Comparison of ENCODE assay signal across 1 cellular context in genomic region chr22:20531404-20532181, GRCh38.
TF ChIP-seq lines count a peak whose summit lies in the region.

No MANE protein-coding gene starts in this region.

TF ChIP-seq in K562, 482 proteins besides CTCF, POLR2A, EP300 and RAD21 (continued from another document and continues in another):
- TF ChIP-seq ZBTB49 (CRISPR knock-in tag; IDR thresholded peaks at IDR 0.05; ENCODE audit: borderline replicate concordance) (0 out of 2 replicates have a peak, but pooled peaks have one; percentile 62), ZBTB11 (CRISPR knock-in tag; IDR thresholded peaks at IDR 0.05) (no peak), RREB1 (CRISPR knock-in tag; IDR thresholded peaks at IDR 0.05) (no peak), REST (CRISPR knock-in tag; IDR thresholded peaks at IDR 0.05; ENCODE audit: low read depth) (0 out of 2 replicates have a peak, but pooled peaks have one; percentile 50), E2F5 (CRISPR knock-in tag; IDR thresholded peaks at IDR 0.05) (peak; percentile 13; the same call in 1 of the 2 replicates), ZNF217 (CRISPR knock-in tag; IDR thresholded peaks at IDR 0.05) (0 out of 2 replicates have a peak, but pooled peaks have one; percentile 59), KLF16 (IDR thresholded peaks at IDR 0.05) (no peak), BRD9 (IDR thresholded peaks at IDR 0.05; ENCODE audit: low read depth, partially characterized antibody) (no peak), NFXL1 (CRISPR knock-in tag; IDR thresholded peaks at IDR 0.05) (no peak), POLR2G (IDR thresholded peaks at IDR 0.05; ENCODE audit: low read depth, low read length) (peak; percentile 70), ZKSCAN8 (CRISPR knock-in tag; IDR thresholded peaks at IDR 0.05) (no peak), SIX5 (IDR thresholded peaks at IDR 0.05; ENCODE audit: borderline replicate concordance in 1 of 2, insufficient read depth in 1 of 2, low read depth in 1 of 2, low read length in 2 of 2) (0 out of 4 replicates have a peak, but pooled peaks of 1 of the 2 experiments have one; percentile 4), POLR2H (tag; IDR thresholded peaks at IDR 0.05; ENCODE audit: low read depth) (no peak), ZNF277 (CRISPR knock-in tag; IDR thresholded peaks at IDR 0.05; ENCODE audit: borderline replicate concordance) (no peak), SOX6 (IDR thresholded peaks at IDR 0.05) (no peak), NFIC (IDR thresholded peaks at IDR 0.05) (no peak), TRIM24 (IDR thresholded peaks at IDR 0.05) (no peak), BHLHE40 (IDR thresholded peaks at IDR 0.05; ENCODE audit: low read length) (no peak), TBL1XR1 (IDR thresholded peaks at IDR 0.05; ENCODE audit: low read length in 2 of 2) (peak in 1 of 2 experiments; percentile 37; a peak in 1 of 4 replicates), ZNF239 (CRISPR knock-in tag; IDR thresholded peaks at IDR 0.05) (no peak), POLR3A (IDR thresholded peaks at IDR 0.05; ENCODE audit: borderline replicate concordance, extremely low read depth, insufficient read depth, insufficient read length) (no peak), ZNF318 (IDR thresholded peaks at IDR 0.05; ENCODE audit: borderline replicate concordance in 1 of 2, low read depth in 1 of 2) (no peak), TBP (optimal IDR thresholded peaks at IDR 0.05; ENCODE audit: low read depth, low read length) (no peak), PHB (CRISPR knock-in tag; IDR thresholded peaks at IDR 0.05) (peak; percentile 15; the same call in 1 of the 2 replicates)
